Comparison of ENCODE assay signal across 10 cellular contexts in the genomic region with DNA sequence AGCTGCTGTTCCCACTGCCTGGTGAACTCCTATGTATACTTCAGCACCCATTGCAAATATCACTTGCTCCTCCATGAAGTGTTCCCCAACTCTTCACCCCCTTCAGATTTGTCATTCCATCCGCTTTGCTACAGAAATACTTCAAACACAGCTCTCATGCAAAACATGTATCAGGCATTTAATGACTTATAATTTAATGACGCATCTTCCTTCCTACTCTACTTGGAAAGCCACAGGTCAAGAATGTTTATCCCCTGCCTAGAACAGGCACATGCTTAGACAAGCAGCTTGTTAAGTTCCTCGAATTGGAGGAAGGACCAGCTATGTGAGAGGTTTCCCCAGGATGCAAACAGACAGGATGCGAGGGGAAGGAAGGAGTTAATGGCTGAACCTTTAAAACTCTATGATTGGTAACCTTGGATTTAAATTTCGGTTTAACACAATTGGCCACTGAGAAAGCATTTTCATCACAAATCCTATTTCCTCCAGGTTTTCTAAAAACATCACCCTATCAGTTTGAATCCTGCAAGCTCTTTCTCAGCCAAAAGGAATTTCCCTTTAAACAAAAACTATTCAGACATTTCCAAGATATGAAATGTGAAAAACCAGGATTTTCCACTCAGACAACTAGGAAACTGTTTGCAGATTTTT. TPM values are rescaled to one million over a fixed set of nuclear protein-coding genes. Genes with fewer than 3 reads are reported as not detected.
DNase-seq lines count a peak whose midpoint lies in the region; ATAC-seq and TF ChIP-seq lines count a peak whose summit lies in the region.
"Had no signal": no experiment of that assay in that cellular context is flagged by ENCODE, and none has a peak within 500 bp of the region (broad histone marks: within the 10 kb centered on the region; RNA-seq: fewer than 3 reads in every experiment).

No MANE protein-coding gene starts in this region.

- intact Hi-C loops in aorta (cut with DNase I), result loop anchor here in 1 of 2 donors (2.0 kb wide), 1 partner anchor 48 kb away; no protein-coding TSS in a partner anchor

- CTCF ChIA-PET in GM10248 (lab: Yijun Ruan, JAX), result interaction anchor here (1.1 to 22.4 kb wide), 6 partner anchors 9 to 81 kb away, joined by 3 to 494 read pairs (median 7); a partner anchor contains a TSS

- no peaks in the 10 kb centered on the region for H3K9me3 ChIP-seq in lung (ENCODE audit: control insufficient read depth in 2 of 2, insufficient read depth in 1 of 2, low read length in 1 of 2)
- H3K9me3 ChIP-seq in aorta (ENCODE audit: control insufficient read depth, low read length), result no peaks in the 10 kb centered on the region

- H3K4me1 ChIP-seq in lung (ENCODE audit: control insufficient read depth in 2 of 2, insufficient read depth in 2 of 2, low read length in 2 of 2) (peaks cover 31 to 47% of the 10 kb centered on the region in 2 donors), aorta (ENCODE audit: control insufficient read depth in 1 of 2, insufficient read depth in 2 of 2, low read length in 2 of 2) (peaks cover 12 to 28% of the 10 kb centered on the region in 2 donors)

- WGBS in lung, 2 donors, result 47 to 49% methylated on average over 5 of the region's 5 CpGs
- 19 to 22% methylated on average over 5 of the region's 5 CpGs for WGBS in aorta, 2 donors

- peak overlapping the region; percentile 73 for H3K27ac ChIP-seq in epithelial cell of prostate
- peak overlapping the region; percentile 15 to 64 for H3K27ac ChIP-seq in lung (ENCODE audit: low read depth in 1 of 2, low read length in 1 of 2)
- peak overlapping the region; percentile 96 to 97 for H3K27ac ChIP-seq in aorta (ENCODE audit: low read depth in 1 of 2, low read length in 2 of 2)
- H3K27ac ChIP-seq: cardiac muscle cell had no signal

- no peak for TF ChIP-seq CTCF in lung (IDR thresholded peaks at IDR 0.05; ENCODE audit: control extremely low read depth, extremely low read depth)
- no peak for TF ChIP-seq CTCF in GM10248 (IDR thresholded peaks at IDR 0.05; ENCODE audit: control extremely low read depth, extremely low read depth, low read depth, missing control alignments)

- H3K4me3 ChIP-seq in lung (no peak overlapping the region), aorta (ENCODE audit: low read length in 2 of 2) (no peak overlapping the region)
- H3K4me3 ChIP-seq: cardiac muscle cell had no signal

- ATAC-seq in lung (ENCODE audit: insufficient read depth, low FRiP score), result no peak
- ATAC-seq in aorta (ENCODE audit: low FRiP score), result peak; percentile 40
- ATAC-seq in HG02642 (IDR thresholded peaks at IDR 0.05; ENCODE audit: poor library complexity, unreplicated experiment), result no peak

- H3K36me3 ChIP-seq in lung (ENCODE audit: control insufficient read depth in 2 of 2, insufficient read depth in 2 of 2, low read length in 2 of 2) (peaks cover 0 to 2% of the 10 kb centered on the region in 2 donors), aorta (ENCODE audit: control insufficient read depth in 1 of 2, insufficient read depth in 2 of 2, low read length in 1 of 2) (no peaks in the 10 kb centered on the region)
- H3K36me3 ChIP-seq: cardiac muscle cell had no signal

- peak; percentile 85 for DNase-seq in RPMI7951 (ENCODE audit: low read depth)
- peak; percentile 84 for DNase-seq in epithelial cell of prostate (ENCODE audit: low read depth, low spot score)
- DNase-seq in lung (ENCODE audit: low spot score), result no peak
- no peak for DNase-seq in aorta
- DNase-seq in SW 1271 (lab: John Stamatoyannopoulos, UW), result no peak
- no peak for DNase-seq in GM10248 (ENCODE audit: extremely low spot score)
- DNase-seq: activated CD4-positive, alpha-beta T cell treated with anti-CD3 and anti-CD28 coated beads, Interleukin-2, amount 50 U/mL, for 4 hours; NCI-H1105 treated with DMSO at 0.1 percent for 48 hours had no signal

- POLR2A ChIA-PET in GM10248 (lab: Yijun Ruan, JAX), result no interaction called here

- H3K27me3 ChIP-seq in lung (ENCODE audit: control insufficient read depth, insufficient read depth), result no peaks in the 10 kb centered on the region
- no peaks in the 10 kb centered on the region for H3K27me3 ChIP-seq in aorta (ENCODE audit: control insufficient read depth in 1 of 2, insufficient read depth in 2 of 2, low read length in 1 of 2)
- H3K27me3 ChIP-seq: cardiac muscle cell had no signal

RNA-seq across cellular contexts. Expression of a gene that starts 11.5 kb away (rescaled TPM):
- 21.2 and 23.8 TPM in 2 replicates for total RNA-seq in RPMI7951 (2014; rRNA removed; shearing (Covaris generic))
- total RNA-seq in lung (10 to 100 TPM; 74.3 to 89.1 TPM), aorta (100 to 1,000 TPM; 109 to 165 TPM)
- polyA plus RNA-seq in lung (10 to 100 TPM in 1 of 2 donors, 1 to 10 TPM in 1; 7.4 to 13.7 TPM), aorta (10 to 100 TPM; 10.6 to 38.4 TPM)

Comparison
In these comparisons a context has a peak if more than half of its experiments do, and no peak if none do; other contexts are left out.
1. DNase-seq: peak in RPMI7951 (single experiment) and epithelial cell of prostate (single experiment); none in lung (single experiment), aorta (0 of 2), SW 1271 (0 of 2) and GM10248 (single experiment).
2. H3K27ac ChIP-seq: peak in every context shown above with its lines; median percentile 96 in aorta; 73 in epithelial cell of prostate; 40 in lung.